16 cellular contexts compared by ENCODE assay signal in genomic region chr19:20028611-20029010, GRCh38. TPM values are rescaled to one million over a fixed set of nuclear protein-coding genes. Genes with fewer than 3 reads are reported as not detected.
DNase-seq lines count a peak whose midpoint lies in the region; FAIRE-seq and TF ChIP-seq lines count a peak whose summit lies in the region.
"Had no signal": no experiment of that assay in that cellular context is flagged by ENCODE, and none has a peak within 500 bp of the region (broad histone marks: within the 10 kb centered on the region; RNA-seq: fewer than 3 reads in every experiment).

No MANE protein-coding gene starts in this region.

- in situ Hi-C loops in GM13976 (cut with MboI; ENCODE audit: low sequenced_read_pairs, unreplicated experiment), result no loop called here

- DNase-seq in HTR-8/SVneo (ENCODE audit: insufficient read length, low spot score) (no peak), dorsolateral prefrontal cortex (no peak), midbrain (lab: John Stamatoyannopoulos, UW) (peak; percentile 38), GDM1 (lab: John Stamatoyannopoulos, UW) (no peak), GM13976 (ENCODE audit: low spot score) (no peak)
- no peak for DNase-seq in effector CD8-positive, alpha-beta T cell (lab: John Stamatoyannopoulos, UW)
- DNase-seq: ACHN; CD4-positive, alpha-beta T cell; DMS79 had no signal

- H3K27ac ChIP-seq in dorsolateral prefrontal cortex (peak overlapping the region in 47 of 59 donors; percentile 8 to 83 (median 66)), temporal lobe (ENCODE audit: low read depth, low read length) (peak overlapping the region; percentile 78)

- peak; percentile 72 for FAIRE-seq in HTR-8/SVneo (lab: Jason Lieb, UNC)
- FAIRE-seq: GM12891, GM19239, H1 had no signal

- H3K4me3 ChIP-seq in dorsolateral prefrontal cortex, result peak overlapping the region in 1 of 59 donors; percentile 9
- H3K4me3 ChIP-seq: HAP-1 had no signal

- no peak for TF ChIP-seq CTCF in dorsolateral prefrontal cortex (IDR thresholded peaks at IDR 0.05 in 54 of 56, conservative IDR thresholded peaks at IDR 0.05 in 2 of 56; ENCODE audit: low read depth in 1 of 56, partially characterized antibody in 56 of 56)
- TF ChIP-seq CTCF in GM13976 (IDR thresholded peaks at IDR 0.05; ENCODE audit: borderline replicate concordance, control extremely low read depth, extremely low read depth, insufficient read depth, missing control alignments), result no peak

- no peaks in the 10 kb centered on the region for H3K27me3 ChIP-seq in dorsolateral prefrontal cortex

- intact Hi-C loops in dorsolateral prefrontal cortex (cut with DNase I), result no loop called here

RNA-seq across cellular contexts. Expression of gene ZNF682, which starts 10.7 kb away (rescaled TPM):
- total RNA-seq in dorsolateral prefrontal cortex (10 to 100 TPM in 90 of 120 experiments, 1 to 10 TPM in 30; 5.3 to 22.3 (median 11.5) TPM), temporal lobe (18.9 TPM)
- total RNA-seq: G401, HT-29 had no signal

RNA-seq across cellular contexts. Expression of gene ZNF90, which starts 49.2 kb away (rescaled TPM):
- 1 to 10 TPM in 98 of 120 experiments, under 1 TPM in 22; 0.29 to 4.5 (median 1.7) TPM for total RNA-seq in dorsolateral prefrontal cortex
- 3.0 TPM for total RNA-seq in temporal lobe
- total RNA-seq: G401, HT-29 had no signal
